Comparison of ENCODE assay signal across 21 cellular contexts in the genomic region with DNA sequence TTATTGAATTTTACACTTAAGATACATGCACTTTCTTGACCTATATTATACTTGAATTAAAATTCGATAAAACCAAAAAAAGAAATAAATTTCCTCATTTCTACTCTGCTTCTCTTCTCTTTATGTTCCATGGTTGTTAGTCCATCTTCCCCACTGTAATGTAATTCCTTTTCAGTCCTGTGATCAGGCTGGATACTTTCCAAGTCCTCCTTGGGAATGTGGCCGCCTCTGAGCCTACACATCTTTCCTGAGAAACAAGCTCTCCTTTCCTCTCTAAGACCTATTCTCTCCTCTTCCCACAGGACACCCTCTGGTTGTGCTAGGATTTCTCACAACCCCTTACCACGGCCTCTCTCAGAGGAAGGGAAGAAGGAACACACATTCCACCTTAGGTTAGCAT.
DNase-seq lines count a peak whose midpoint lies in the region; ATAC-seq and TF ChIP-seq lines count a peak whose summit lies in the region.
"Had no signal": no experiment of that assay in that cellular context is flagged by ENCODE, and none has a peak within 500 bp of the region (broad histone marks: within the 10 kb centered on the region; RNA-seq: fewer than 3 reads in every experiment).

No MANE protein-coding gene starts in this region.

- H3K9me3 ChIP-seq in IMR-90 (ENCODE audit: control insufficient read depth, insufficient read depth, low read length) = no peaks in the 10 kb centered on the region
- H3K9me3 ChIP-seq in mammary epithelial cell (replicated peaks; ENCODE audit: insufficient read depth, low read length) = no peaks in the 10 kb centered on the region
- H3K9me3 ChIP-seq: heart right ventricle, left lung, pancreas, uterus had no signal

- H3K4me2 ChIP-seq in IMR-90 (ENCODE audit: low read depth, low read length) (no peak overlapping the region), mammary epithelial cell (ENCODE audit: insufficient read depth, low read depth, low read length) (peak overlapping the region; percentile 34)

- peak overlapping the region; percentile 89 for H2BK20ac ChIP-seq in IMR-90 (ENCODE audit: low read depth, low read length)

- CTCF ChIA-PET in IMR-90 (lab: Yijun Ruan, JAX) (interaction anchor here (0.8 to 1.6 kb wide), 2 partner anchors 104 to 181 kb away, joined by 3 to 13 read pairs; no protein-coding TSS in a partner anchor), mammary epithelial cell (lab: Charles Lee; ENCODE audit: low non-redundant PET) (interaction anchor here (0.6 kb wide), 1 partner anchor 180 kb away, joined by 3 read pairs; no protein-coding TSS in a partner anchor)

- H3K27ac ChIP-seq in IMR-90 (ENCODE audit: insufficient read depth, low read length) (no peak overlapping the region), mammary epithelial cell (ENCODE audit: insufficient read depth, low read depth, low read length) (peak overlapping the region; percentile 58)
- H3K27ac ChIP-seq: heart right ventricle, left lung, pancreas, uterus had no signal

- no peaks in the 10 kb centered on the region for H3K36me3 ChIP-seq in IMR-90 (ENCODE audit: control insufficient read depth, insufficient read depth, low read length)
- H3K36me3 ChIP-seq in mammary epithelial cell (ENCODE audit: insufficient read depth, low read length) = no peaks in the 10 kb centered on the region
- H3K36me3 ChIP-seq: heart right ventricle, left lung, pancreas, uterus had no signal

- H3K18ac ChIP-seq in IMR-90 (ENCODE audit: low read depth, low read length) = peak overlapping the region; percentile 79

- TF ChIP-seq CTCF in AG10803 (conservative IDR thresholded peaks at IDR 0.05; ENCODE audit: low read length) (no peak), IMR-90 (conservative IDR thresholded peaks at IDR 0.05; ENCODE audit: low read depth, low read length) (no peak), mammary epithelial cell (conservative IDR thresholded peaks at IDR 0.05 in 1 of 2, IDR thresholded peaks at IDR 0.05 in 1 of 2; ENCODE audit: extremely low read depth in 1 of 2, insufficient read depth in 1 of 2, low read depth in 1 of 2, low read length in 2 of 2) (no peak)

- in situ Hi-C loops in IMR-90 (cut with MboI; ENCODE audit: low sequenced_read_pairs) = no loop called here
- in situ Hi-C loops in mammary epithelial cell (cut with MboI; ENCODE audit: low sequenced_read_pairs in 2 of 2) = loop anchor here in 1 of 2 donors (10.0 kb wide), 1 partner anchor 95 kb away; no protein-coding TSS in a partner anchor

- H3K9ac ChIP-seq in IMR-90 (ENCODE audit: low read depth, low read length) = no peak overlapping the region
- peak overlapping the region; percentile 37 for H3K9ac ChIP-seq in mammary epithelial cell (ENCODE audit: insufficient read depth, low read length)

- no peak for TF ChIP-seq RAD21 in IMR-90 (IDR thresholded peaks at IDR 0.05; ENCODE audit: low read length)

- BruUV-seq in IMR-90 (replicated peaks; lab: Mats Ljungman, UMichigan) (no TSS peak), mammary epithelial cell (replicated peaks; lab: Mats Ljungman, UMichigan) (TSS peak; percentile 45)

- H3K14ac ChIP-seq in IMR-90 (replicated peaks; ENCODE audit: low read depth, low read length) = peak overlapping the region; percentile 86; the same call in 1 of the 2 replicates

- H4K20me1 ChIP-seq in IMR-90 (ENCODE audit: insufficient read depth, low read length) (no peaks in the 10 kb centered on the region), mammary epithelial cell (ENCODE audit: insufficient read depth, low read length) (no peaks in the 10 kb centered on the region)

- peak overlapping the region; percentile 25; the same call in 1 of the 2 replicates for H2AK5ac ChIP-seq in IMR-90 (ENCODE audit: low read depth, low read length)

- POLR2A ChIA-PET in IMR-90 (lab: Charles Lee; ENCODE audit: unreplicated experiment) = no interaction called here

- H4K5ac ChIP-seq in IMR-90 (ENCODE audit: low read depth, low read length) = 0 out of 2 replicates have a peak overlapping the region, but pooled peaks have one; percentile 5

- H3K27me3 ChIP-seq in IMR-90 (ENCODE audit: control insufficient read depth, insufficient read depth, low read length) (no peaks in the 10 kb centered on the region), mammary epithelial cell (ENCODE audit: insufficient read depth, low read length) (no peaks in the 10 kb centered on the region)
- H3K27me3 ChIP-seq: heart right ventricle, left lung, pancreas, uterus had no signal

- H3K79me2 ChIP-seq in mammary epithelial cell (ENCODE audit: insufficient read depth, low read length) = no peaks in the 10 kb centered on the region

- H4K91ac ChIP-seq in IMR-90 (ENCODE audit: insufficient read depth, low read depth, low read length) = peak overlapping the region; percentile 39; the same call in 1 of the 2 replicates

- H3K4ac ChIP-seq in IMR-90 (ENCODE audit: low read depth, low read length) = peak overlapping the region; percentile 83

- no CpG with 5 or more reads among the region's 3 CpGs for WGBS in IMR-90 (ENCODE audit: extremely low coverage in 2 of 2, insufficient read length in 1 of 2), 2 experiments
- 86% methylated on average over 3 of the region's 3 CpGs for WGBS in mammary epithelial cell (ENCODE audit: low coverage, missing lambda C conversion rate)

- no peak for ATAC-seq in IMR-90 (ENCODE audit: low read depth)
- no peak for ATAC-seq in activated CD4-positive, CD25-positive, alpha-beta regulatory T cell treated with anti-CD3 and anti-CD28 coated beads, Interleukin-2, amount 50 U/mL, for 24 hours
- ATAC-seq: activated T-helper 17 cell treated with anti-CD3 and anti-CD28 coated beads, Interleukin-2, amount 50 U/mL, for 72 hours; GM12878; heart right ventricle; left lung; pancreas; sciatic nerve; stimulated activated effector memory CD8-positive, alpha-beta T cell treated with anti-CD3 and anti-CD28 coated beads, Interleukin-12 subunit alpha, Interleukin-12 subunit beta, amount 100 ng/mL, for 72 hours had no signal

- H3K9me1 ChIP-seq in IMR-90 (ENCODE audit: insufficient read depth, low read length) = peaks cover 16% of the 10 kb centered on the region

- H3K56ac ChIP-seq in IMR-90 (ENCODE audit: extremely low read depth, insufficient read depth, low read length) = no peak overlapping the region

- dilution Hi-C loops in IMR-90 (cut with HindIII; ENCODE audit: low sequenced_read_pairs, unreplicated experiment) (no loop called here), mammary epithelial cell (cut with HindIII; ENCODE audit: low sequenced_read_pairs) (no loop called here)

- H2BK15ac ChIP-seq in IMR-90 (ENCODE audit: low read depth, low read length) = peak overlapping the region; percentile 77; the same call in 1 of the 3 replicates

- intact Hi-C loops in IMR-90 (cut with micrococcal nuclease) = no loop called here
- intact Hi-C loops in mammary epithelial cell (cut with micrococcal nuclease) = loop anchor here (1.0 to 10.0 kb wide), 4 partner anchors 49 to 441 kb away; no protein-coding TSS in a partner anchor

- TF ChIP-seq POLR2A in IMR-90 (IDR thresholded peaks at IDR 0.05; ENCODE audit: low read depth, low read length) = no peak

- DNase-seq in AG10803 (ENCODE audit: low read depth) (peak; percentile 29), IMR-90 (peak; percentile 63), mammary epithelial cell (no peak), iris pigment epithelial cell (ENCODE audit: low read depth) (peak; percentile 1), HPDE6-E6E7 (ENCODE audit: extremely low spot score) (no peak), activated gamma-delta T cell treated with Interleukin-2 at 50 U/mL for 16 hours (no peak), DMS79 (lab: John Stamatoyannopoulos, UW) (no peak)
- DNase-seq: activated naive CD8-positive, alpha-beta T cell treated with anti-CD3 and anti-CD28 coated beads for 36 hours; cortex of kidney; heart right ventricle; left lung; midbrain; NCI-H1105; pancreas; RPMI8226; uterus had no signal

- H3K4me3 ChIP-seq in AG10803 (ENCODE audit: low read length) = no peak overlapping the region
- no peak overlapping the region for H3K4me3 ChIP-seq in IMR-90 (ENCODE audit: insufficient read depth, low read depth, low read length)
- H3K4me3 ChIP-seq in mammary epithelial cell (replicated peaks in 1 of 3; ENCODE audit: insufficient read depth in 1 of 3, low read depth in 2 of 3, low read length in 3 of 3) = no peak overlapping the region
- H3K4me3 ChIP-seq: GM12878, heart right ventricle, left lung, pancreas, uterus had no signal

- no peak overlapping the region for H2AK9ac ChIP-seq in IMR-90 (replicated peaks; ENCODE audit: low read depth, low read length, poor library complexity)

- peak overlapping the region; percentile 41 for H2BK5ac ChIP-seq in IMR-90 (ENCODE audit: low read depth, low read length, poor library complexity, severe bottlenecking)

- H2AFZ ChIP-seq in IMR-90 (replicated peaks; ENCODE audit: low read length, poor library complexity) (peak overlapping the region; percentile 81), mammary epithelial cell (ENCODE audit: low read depth, low read length) (peak overlapping the region; percentile 51)

- peak overlapping the region; percentile 68; the same call in 1 of the 2 replicates for H2BK120ac ChIP-seq in IMR-90 (ENCODE audit: low read depth, low read length)

- H4K8ac ChIP-seq in IMR-90 (ENCODE audit: low read depth in 2 of 2, low read length in 2 of 2) = no peak overlapping the region; a peak in 1 of 4 replicates

- peak overlapping the region; percentile 49; the same call in 1 of the 2 replicates for H3K23ac ChIP-seq in IMR-90 (ENCODE audit: low read depth, low read length)

- peaks cover 8% of the 10 kb centered on the region for H3K4me1 ChIP-seq in IMR-90 (ENCODE audit: control insufficient read depth, insufficient read depth, low read length)
- peaks cover 49% of the 10 kb centered on the region for H3K4me1 ChIP-seq in mammary epithelial cell (ENCODE audit: insufficient read depth, low read length)
- H3K4me1 ChIP-seq: heart right ventricle, left lung, pancreas, uterus had no signal

- H3K79me1 ChIP-seq in IMR-90 (ENCODE audit: low read depth in 1 of 2, low read length in 2 of 2) = no peaks in the 10 kb centered on the region

TF ChIP-seq in IMR-90, 13 proteins besides CTCF, POLR2A, EP300 and RAD21:
- TF ChIP-seq SMC3 (IDR thresholded peaks at IDR 0.05; ENCODE audit: low read depth, low read length) = no peak
- TF ChIP-seq FOS (IDR thresholded peaks at IDR 0.05; ENCODE audit: low read depth, low read length) = no peak
- no peak for TF ChIP-seq MAFK (IDR thresholded peaks at IDR 0.05; ENCODE audit: low read depth, low read length)
- TF ChIP-seq NFE2L2 (IDR thresholded peaks at IDR 0.05; ENCODE audit: low read depth, low read length) = no peak
- TF ChIP-seq MAZ (IDR thresholded peaks at IDR 0.05; ENCODE audit: borderline replicate concordance, low read depth, low read length) = no peak

Comparison
In these comparisons a context has a peak if more than half of its experiments do, and no peak if none do; other contexts are left out.
1. DNase-seq: peak in AG10803 (single experiment), IMR-90 (single experiment) and iris pigment epithelial cell (single experiment); none in mammary epithelial cell (single experiment), HPDE6-E6E7 (single experiment), activated gamma-delta T cell treated with Interleukin-2 at 50 U/mL for 16 hours (single experiment) and DMS79 (single experiment).